Comparison of ENCODE assay signal across 8 cellular contexts in genomic region chr11:62645660-62645933, GRCh38. TPM values are rescaled to one million over a fixed set of nuclear protein-coding genes. Genes with fewer than 3 reads are reported as not detected.
DNase-seq lines count a peak whose midpoint lies in the region; ATAC-seq, FAIRE-seq and TF ChIP-seq lines count a peak whose summit lies in the region.

No MANE protein-coding gene starts in this region.

- H3K36me3 ChIP-seq in body of pancreas (replicated peaks in 1 of 2; ENCODE audit: insufficient read depth in 1 of 2, low read depth in 2 of 2), result peaks cover 0 to 7% of the 10 kb centered on the region in 2 donors
- H3K36me3 ChIP-seq in mesendoderm (ENCODE audit: control insufficient read depth, insufficient read depth, low read length), result peaks cover 10% of the 10 kb centered on the region

- no peak overlapping the region for H2BK5ac ChIP-seq in mesendoderm (ENCODE audit: low read length)

- ATAC-seq in A549 (peak in 1 of 2 experiments; percentile 2; a peak in 3 of 6 replicates), HG03025 (IDR thresholded peaks at IDR 0.05; ENCODE audit: low FRiP score, unreplicated experiment) (peak; percentile 1), body of pancreas (no peak), GM18511 (IDR thresholded peaks at IDR 0.05; ENCODE audit: unreplicated experiment) (no peak), HG03342 (IDR thresholded peaks at IDR 0.05; ENCODE audit: unreplicated experiment) (no peak)

- TF ChIP-seq POLR2A in A549 (IDR thresholded peaks at IDR 0.05; ENCODE audit: low read length), result no peak
- no peak for TF ChIP-seq POLR2A in body of pancreas (IDR thresholded peaks at IDR 0.05)

- no peaks in the 10 kb centered on the region for H3K27me3 ChIP-seq in body of pancreas
- H3K27me3 ChIP-seq in mesendoderm (ENCODE audit: insufficient read depth, low read length, poor library complexity), result no peaks in the 10 kb centered on the region

- CTCF ChIA-PET in A549 (lab: Yijun Ruan, JAX) (interaction anchor here (0.7 to 1.6 kb wide), 5 partner anchors 11 to 266 kb away, joined by 3 to 6 read pairs (median 3); partner anchors contain the start of gene EML3), GM10248 (lab: Yijun Ruan, JAX) (interaction anchor here (0.7 to 1.6 kb wide), 9 partner anchors 10 to 35 kb away, joined by 3 to 6 read pairs (median 4); partner anchors contain the start of gene B3GAT3)

- peak overlapping the region; percentile 99 for H3K9ac ChIP-seq in mesendoderm (ENCODE audit: low read length)

- no peak overlapping the region for H2BK15ac ChIP-seq in mesendoderm (replicated peaks; ENCODE audit: low read depth)

- H3K27ac ChIP-seq in A549 (peak overlapping the region; percentile 94 to 97), body of pancreas (peak overlapping the region; percentile 79 to 92 (median 84)), mesendoderm (ENCODE audit: low read depth, low read length) (no peak overlapping the region)

- H3K4me3 ChIP-seq in A549 (peak overlapping the region; percentile 79), body of pancreas (peak overlapping the region; percentile 84 to 98), mesendoderm (ENCODE audit: low read length) (peak overlapping the region; percentile 96)

- H3K4ac ChIP-seq in mesendoderm (ENCODE audit: low read depth, low read length), result peak overlapping the region; percentile 99

- no peak overlapping the region for H3K18ac ChIP-seq in mesendoderm (ENCODE audit: low read length)

- H4K5ac ChIP-seq in mesendoderm (ENCODE audit: low read length), result no peak overlapping the region

- H3K4me2 ChIP-seq in A549 (peak overlapping the region; percentile 96), mesendoderm (ENCODE audit: low read length) (peak overlapping the region; percentile 99)

- DNase-seq in A549 (ENCODE audit: low read depth in 1 of 2, low spot score in 1 of 2) (no peak), body of pancreas (no peak), mesendoderm (no peak), GM10248 (ENCODE audit: extremely low spot score) (no peak)
- DNase-seq in activated effector memory CD4-positive, alpha-beta T cell treated with anti-CD3 and anti-CD28 coated beads, Interleukin-2, amount 50 U/mL, for 16 hours, result no peak

- H2AK5ac ChIP-seq in mesendoderm (ENCODE audit: low read length), result peak overlapping the region; percentile 87

- no peak overlapping the region for H2BK120ac ChIP-seq in mesendoderm (ENCODE audit: low read depth, low read length)

- H3K56ac ChIP-seq in mesendoderm (ENCODE audit: low read length), result peak overlapping the region; percentile 98

- no peak for TF ChIP-seq EP300 in A549 (IDR thresholded peaks at IDR 0.05)

- POLR2A ChIA-PET in A549 (lab: Yijun Ruan, JAX), result interaction anchor here (0.7 to 2.0 kb wide), 6 partner anchors 10 to 82 kb away, joined by 3 to 35 read pairs (median 12); partner anchors contain the start of genes B3GAT3, C11orf98, CSKMT and HNRNPUL2
- POLR2A ChIA-PET in GM10248 (lab: Yijun Ruan, JAX), result interaction anchor here (0.6 to 2.2 kb wide), 5 partner anchors 19 to 212 kb away, joined by 3 to 27 read pairs (median 6); partner anchors contain the start of genes C11orf98, CSKMT and TUT1

- H3K79me2 ChIP-seq in mesendoderm (ENCODE audit: control insufficient read depth, insufficient read depth, low read length), result peaks cover 26% of the 10 kb centered on the region

- H3K9me3 ChIP-seq in A549 (no peaks in the 10 kb centered on the region), body of pancreas (no peaks in the 10 kb centered on the region)

- no peak for TF ChIP-seq CTCF in A549 (IDR thresholded peaks at IDR 0.05)
- no peak for TF ChIP-seq CTCF in body of pancreas (IDR thresholded peaks at IDR 0.05)
- no peak for TF ChIP-seq CTCF in GM10248 (IDR thresholded peaks at IDR 0.05; ENCODE audit: control extremely low read depth, extremely low read depth, low read depth, missing control alignments)

- peaks cover 17% of the 10 kb centered on the region for H3K79me1 ChIP-seq in mesendoderm (ENCODE audit: low read length)

- FAIRE-seq in A549 (lab: Jason Lieb, UNC), result no peak

- TF ChIP-seq RAD21 in A549 (conservative IDR thresholded peaks at IDR 0.05 in 1 of 2, IDR thresholded peaks at IDR 0.05 in 1 of 2), result no peak

- H3K4me1 ChIP-seq in A549, result peaks cover 15% of the 10 kb centered on the region
- peaks cover 34% of the 10 kb centered on the region for H3K4me1 ChIP-seq in body of pancreas
- no peaks in the 10 kb centered on the region for H3K4me1 ChIP-seq in mesendoderm (ENCODE audit: control insufficient read depth, low read depth, low read length)

- 33% methylated on average over 9 of the region's 9 CpGs for WGBS in A549 (ENCODE audit: missing lambda C conversion rate)
- 14 to 16% methylated on average over 9 of the region's 9 CpGs for WGBS in body of pancreas, 2 donors
- WGBS in mesendoderm (ENCODE audit: extremely low coverage, insufficient coverage, low lambda C conversion rate), result no CpG with 5 or more reads among the region's 9 CpGs

- no peak overlapping the region for H4K8ac ChIP-seq in mesendoderm (ENCODE audit: low read depth, low read length)

- intact Hi-C loops in body of pancreas (cut with DNase I), result no loop called here

- H3K23ac ChIP-seq in mesendoderm (ENCODE audit: low read length), result peak overlapping the region; percentile 48

TF ChIP-seq in A549, 52 proteins besides CTCF, POLR2A, EP300 and RAD21:
- no peak for TF ChIP-seq HES2 (IDR thresholded peaks at IDR 0.05)
- TF ChIP-seq HOXB5 (CRISPR knock-in tag; IDR thresholded peaks at IDR 0.05), result no peak
- no peak for TF ChIP-seq CBX2 (IDR thresholded peaks at IDR 0.05; ENCODE audit: borderline replicate concordance, low read depth)

RNA-seq across cellular contexts. Expression of gene GANAB, which starts 0.8 kb away (rescaled TPM):
- polyA plus RNA-seq in A549 (2011; rRNA removed) (215 and 308 TPM in 2 replicates), A549 (2017; fragmentation: RNase III; extraction: RNeasy Plus Mini Kit Qiagen cat#74134 plus additional on column Dnase treatment) (206 to 220 TPM (median 214 TPM) in 3 replicates)
- 99.8 and 131 TPM in 2 replicates for polyA plus RNA-seq in A549 (2012; cell fraction: cytosol; rRNA removed)
- 296 and 402 TPM in 2 replicates for polyA plus RNA-seq in A549 (2012; cell fraction: nucleus; rRNA removed)
- 349 and 410 TPM in 2 replicates for polyA minus RNA-seq in A549 (2011; rRNA and poly(A)+ RNA removed)
- 10 to 100 TPM; 62.3 to 64.9 TPM for total RNA-seq in body of pancreas
- polyA plus RNA-seq in mesendoderm (2013, experiment 1 of 2), result 135 TPM
- 133 TPM for polyA plus RNA-seq in mesendoderm (2013, experiment 2 of 2)

RNA-seq across cellular contexts. Expression of gene INTS5, which starts 7.5 kb away (rescaled TPM):
- polyA plus RNA-seq in A549 (2011; rRNA removed) (9.7 and 12.3 TPM in 2 replicates), A549 (2017; fragmentation: RNase III; extraction: RNeasy Plus Mini Kit Qiagen cat#74134 plus additional on column Dnase treatment) (11.2 to 11.8 TPM (median 11.3 TPM) in 3 replicates)
- polyA plus RNA-seq in A549 (2012; cell fraction: cytosol; rRNA removed), result 10.4 and 14.0 TPM in 2 replicates
- 17.4 and 19.4 TPM in 2 replicates for polyA plus RNA-seq in A549 (2012; cell fraction: nucleus; rRNA removed)
- 20.5 and 25.3 TPM in 2 replicates for polyA minus RNA-seq in A549 (2011; rRNA and poly(A)+ RNA removed)
- total RNA-seq in body of pancreas, result 10 to 100 TPM; 11.4 to 21.1 TPM
- 11.6 TPM for polyA plus RNA-seq in mesendoderm (2013, experiment 1 of 2)
- polyA plus RNA-seq in mesendoderm (2013, experiment 2 of 2), result 11.4 TPM

RNA-seq across cellular contexts. Expression of gene C11orf98, which starts 19.4 kb away (rescaled TPM):
- polyA plus RNA-seq in A549 (2011; rRNA removed), result 89.1 and 91.7 TPM in 2 replicates
- 111 and 131 TPM in 2 replicates for polyA plus RNA-seq in A549 (2012; cell fraction: cytosol; rRNA removed)
- polyA plus RNA-seq in A549 (2012; cell fraction: nucleus; rRNA removed), result 56.0 and 81.5 TPM in 2 replicates
- polyA plus RNA-seq in A549 (2017; fragmentation: RNase III; extraction: RNeasy Plus Mini Kit Qiagen cat#74134 plus additional on column Dnase treatment), result 128 to 161 TPM (median 140 TPM) in 3 replicates
- 8.9 and 9.6 TPM in 2 replicates for polyA minus RNA-seq in A549 (2011; rRNA and poly(A)+ RNA removed)
- total RNA-seq in body of pancreas, result 10 to 100 TPM; 18.2 to 24.4 TPM
- 295 TPM for polyA plus RNA-seq in mesendoderm (2013, experiment 1 of 2)
- polyA plus RNA-seq in mesendoderm (2013, experiment 2 of 2), result 295 TPM

RNA-seq across cellular contexts. Expression of gene CSKMT, which starts 19.5 kb away (rescaled TPM):
- polyA plus RNA-seq in A549 (2011; rRNA removed) (5.4 and 5.7 TPM in 2 replicates), A549 (2017; fragmentation: RNase III; extraction: RNeasy Plus Mini Kit Qiagen cat#74134 plus additional on column Dnase treatment) (12.9 to 18.2 TPM (median 14.3 TPM) in 3 replicates)
- 18.1 and 19.7 TPM in 2 replicates for polyA plus RNA-seq in A549 (2012; cell fraction: cytosol; rRNA removed)
- 24.2 and 48.6 TPM in 2 replicates for polyA plus RNA-seq in A549 (2012; cell fraction: nucleus; rRNA removed)
- 57.7 and 196 TPM in 2 replicates for polyA minus RNA-seq in A549 (2011; rRNA and poly(A)+ RNA removed)
- total RNA-seq in body of pancreas, result 100 to 1,000 TPM in 1 of 2 donors, 1 to 10 TPM in 1; 5.4 to 110 TPM
- 27.5 TPM for polyA plus RNA-seq in mesendoderm (2013, experiment 1 of 2)
- polyA plus RNA-seq in mesendoderm (2013, experiment 2 of 2), result 24.4 TPM

RNA-seq across cellular contexts. Expression of gene B3GAT3, which starts 23.8 kb away (rescaled TPM):
- 19.0 and 20.5 TPM in 2 replicates for polyA plus RNA-seq in A549 (2011; rRNA removed)
- 55.2 and 77.9 TPM in 2 replicates for polyA plus RNA-seq in A549 (2012; cell fraction: cytosol; rRNA removed)
- 113 and 130 TPM in 2 replicates for polyA plus RNA-seq in A549 (2012; cell fraction: nucleus; rRNA removed)
- 38.1 to 41.0 TPM (median 40.9 TPM) in 3 replicates for polyA plus RNA-seq in A549 (2017; fragmentation: RNase III; extraction: RNeasy Plus Mini Kit Qiagen cat#74134 plus additional on column Dnase treatment)
- 8.6 and 10.7 TPM in 2 replicates for polyA minus RNA-seq in A549 (2011; rRNA and poly(A)+ RNA removed)
- 10 to 100 TPM; 17.1 to 63.0 TPM for total RNA-seq in body of pancreas
- 7.8 TPM for polyA plus RNA-seq in mesendoderm (2013, experiment 1 of 2)
- polyA plus RNA-seq in mesendoderm (2013, experiment 2 of 2), result 7.7 TPM
